Comparison of ENCODE assay signal across 1 cellular context in genomic region chr22:49951001-49951677, GRCh38.
A peak's percentile ranks its signal among the peaks of the same experiment; 100 is the strongest.
TF ChIP-seq lines count a peak whose summit lies in the region.

No MANE protein-coding gene starts in this region.

TF ChIP-seq in HepG2, 621 proteins besides CTCF, POLR2A, EP300 and RAD21 (continued from another document and continues in another):
- TF ChIP-seq THAP7 (CRISPR knock-in tag; IDR thresholded peaks at IDR 0.05) (no peak), PBX3 (CRISPR knock-in tag; IDR thresholded peaks at IDR 0.05; ENCODE audit: borderline replicate concordance) (no peak), SETDB1 (CRISPR knock-in tag; IDR thresholded peaks at IDR 0.05; ENCODE audit: borderline replicate concordance) (no peak), ZNF496 (CRISPR knock-in tag; IDR thresholded peaks at IDR 0.05; ENCODE audit: insufficient replicate concordance) (no peak), ZNF800 (CRISPR knock-in tag; IDR thresholded peaks at IDR 0.05) (no peak), KAT7 (CRISPR knock-in tag; IDR thresholded peaks at IDR 0.05; ENCODE audit: borderline replicate concordance) (no peak), FOXA3 (CRISPR knock-in tag; IDR thresholded peaks at IDR 0.05) (no peak), AFF4 (CRISPR knock-in tag; IDR thresholded peaks at IDR 0.05) (no peak), SRY (CRISPR knock-in tag; IDR thresholded peaks at IDR 0.05) (no peak), E2F2 (CRISPR knock-in tag; IDR thresholded peaks at IDR 0.05; ENCODE audit: borderline replicate concordance) (no peak), ZKSCAN5 (CRISPR knock-in tag; IDR thresholded peaks at IDR 0.05) (no peak), ZFP62 (CRISPR knock-in tag; IDR thresholded peaks at IDR 0.05) (no peak), KLF15 (CRISPR knock-in tag; IDR thresholded peaks at IDR 0.05; ENCODE audit: borderline replicate concordance) (no peak), ZNF816 (CRISPR knock-in tag; IDR thresholded peaks at IDR 0.05; ENCODE audit: borderline replicate concordance) (no peak), ARID4A (CRISPR knock-in tag; IDR thresholded peaks at IDR 0.05; ENCODE audit: borderline replicate concordance) (no peak), ASH2L (IDR thresholded peaks at IDR 0.05; ENCODE audit: insufficient read length, low read depth, low read length) (no peak), ZNF235 (CRISPR knock-in tag; IDR thresholded peaks at IDR 0.05; ENCODE audit: borderline replicate concordance) (no peak), RBFOX2 (IDR thresholded peaks at IDR 0.05; ENCODE audit: low read depth, low read length) (peak; percentile 57), GPN1 (CRISPR knock-in tag; IDR thresholded peaks at IDR 0.05; ENCODE audit: borderline replicate concordance) (no peak), TFDP1 (CRISPR knock-in tag; IDR thresholded peaks at IDR 0.05; ENCODE audit: borderline replicate concordance) (peak; percentile 39; the same call in 1 of the 2 replicates), TRIM22 (IDR thresholded peaks at IDR 0.05) (no peak), ZNF724P (CRISPR knock-in tag; IDR thresholded peaks at IDR 0.05; ENCODE audit: borderline replicate concordance) (no peak), NR1H2 (CRISPR knock-in tag; IDR thresholded peaks at IDR 0.05; ENCODE audit: borderline replicate concordance, low read depth) (no peak), ERF (CRISPR knock-in tag; IDR thresholded peaks at IDR 0.05) (peak; percentile 29; the same call in 1 of the 2 replicates), NCOA1 (CRISPR knock-in tag; IDR thresholded peaks at IDR 0.05) (no peak), ZNF292 (CRISPR knock-in tag; IDR thresholded peaks at IDR 0.05; ENCODE audit: borderline replicate concordance, low read depth) (peak; percentile 29; the same call in 1 of the 2 replicates), ZNF547 (CRISPR knock-in tag; IDR thresholded peaks at IDR 0.05) (0 out of 2 replicates have a peak, but pooled peaks have one; percentile 19), ZFP37 (CRISPR knock-in tag; IDR thresholded peaks at IDR 0.05; ENCODE audit: borderline replicate concordance) (no peak; the same call in 1 of the 2 replicates), ZMYM4 (CRISPR knock-in tag; IDR thresholded peaks at IDR 0.05) (no peak), ATF6 (CRISPR knock-in tag; conservative IDR thresholded peaks at IDR 0.05) (no peak), KLF16 (CRISPR knock-in tag; IDR thresholded peaks at IDR 0.05) (no peak), ZNF850 (CRISPR knock-in tag; conservative IDR thresholded peaks at IDR 0.05) (no peak), NFYB (CRISPR knock-in tag; IDR thresholded peaks at IDR 0.05) (no peak), UBTF (CRISPR knock-in tag; IDR thresholded peaks at IDR 0.05) (no peak), REL (CRISPR knock-in tag; conservative IDR thresholded peaks at IDR 0.05) (no peak), BRD4 (CRISPR knock-in tag; IDR thresholded peaks at IDR 0.05) (no peak), GLI4 (CRISPR knock-in tag; IDR thresholded peaks at IDR 0.05; ENCODE audit: borderline replicate concordance) (no peak), ATF5 (CRISPR knock-in tag; IDR thresholded peaks at IDR 0.05; ENCODE audit: low read depth) (no peak), ZNF652 (CRISPR knock-in tag; IDR thresholded peaks at IDR 0.05; ENCODE audit: borderline replicate concordance, low read depth) (no peak), KMT2A (CRISPR knock-in tag; IDR thresholded peaks at IDR 0.05) (no peak), ZSCAN22 (CRISPR knock-in tag; IDR thresholded peaks at IDR 0.05) (no peak)
